In genomic region chr15:100944237-100944875, GRCh38 we compare ENCODE assay signal across 17 cellular contexts. TPM values are rescaled to one million over a fixed set of nuclear protein-coding genes. Genes with fewer than 3 reads are reported as not detected.
DNase-seq lines count a peak whose midpoint lies in the region; ATAC-seq and TF ChIP-seq lines count a peak whose summit lies in the region.
"Had no signal": no experiment of that assay in that cellular context is flagged by ENCODE, and none has a peak within 500 bp of the region (broad histone marks: within the 10 kb centered on the region; RNA-seq: fewer than 3 reads in every experiment).

No MANE protein-coding gene starts in this region.

- TF ChIP-seq POLR2A in IMR-90 (IDR thresholded peaks at IDR 0.05; ENCODE audit: low read depth, low read length) = no peak

- no peak overlapping the region for H2BK5ac ChIP-seq in IMR-90 (ENCODE audit: low read depth, low read length, poor library complexity, severe bottlenecking)

- peak overlapping the region; percentile 34 for H2AFZ ChIP-seq in IMR-90 (replicated peaks; ENCODE audit: low read length, poor library complexity)

- no peaks in the 10 kb centered on the region for H3K9me3 Mint-ChIP-seq in activated T-helper 17 cell treated with anti-CD3 and anti-CD28 coated beads, Interleukin-2, amount 50 U/mL, for 72 hours

- H3K79me1 ChIP-seq in IMR-90 (ENCODE audit: low read depth in 1 of 2, low read length in 2 of 2) = peaks cover 0 to 11% of the 10 kb centered on the region in 2 experiments; a peak in 1 of 4 replicates

- intact Hi-C loops in IMR-90 (cut with micrococcal nuclease) = no loop called here

- no peaks in the 10 kb centered on the region for H3K4me1 Mint-ChIP-seq in activated T-helper 17 cell treated with anti-CD3 and anti-CD28 coated beads, Interleukin-2, amount 50 U/mL, for 72 hours

- H3K27ac ChIP-seq in IMR-90 (ENCODE audit: insufficient read depth, low read length) = no peak overlapping the region
- H3K27ac ChIP-seq: right lobe of liver had no signal

- no peak overlapping the region for H3K4me3 ChIP-seq in IMR-90 (ENCODE audit: insufficient read depth, low read depth, low read length)
- H3K4me3 ChIP-seq in fibroblast of the aortic adventitia (ENCODE audit: low read depth, low read length) = no peak overlapping the region
- H3K4me3 ChIP-seq: lung, right lobe of liver, stomach had no signal

- H3K27me3 Mint-ChIP-seq in activated T-helper 17 cell treated with anti-CD3 and anti-CD28 coated beads, Interleukin-2, amount 50 U/mL, for 72 hours = peaks cover 16% of the 10 kb centered on the region

- H4K5ac ChIP-seq in IMR-90 (ENCODE audit: low read depth, low read length) = no peak overlapping the region

- BruUV-seq in IMR-90 (replicated peaks; lab: Mats Ljungman, UMichigan) = no TSS peak

- in situ Hi-C loops in IMR-90 (cut with MboI; ENCODE audit: low sequenced_read_pairs) = no loop called here

- no peak overlapping the region for H2AK5ac ChIP-seq in IMR-90 (ENCODE audit: low read depth, low read length)

- no peak overlapping the region for H3K27ac Mint-ChIP-seq in activated T-helper 17 cell treated with anti-CD3 and anti-CD28 coated beads, Interleukin-2, amount 50 U/mL, for 72 hours

- H2BK120ac ChIP-seq in IMR-90 (ENCODE audit: low read depth, low read length) = no peak overlapping the region

- H3K18ac ChIP-seq in IMR-90 (ENCODE audit: low read depth, low read length) = no peak overlapping the region

- CTCF ChIA-PET in IMR-90 (lab: Yijun Ruan, JAX) = interaction anchor here (1.1 to 1.4 kb wide), 3 partner anchors 14 to 65 kb away, joined by 3 read pairs; no protein-coding TSS in a partner anchor

- no peak overlapping the region for H3K14ac ChIP-seq in IMR-90 (replicated peaks; ENCODE audit: low read depth, low read length)

- no peak for TF ChIP-seq RAD21 in IMR-90 (IDR thresholded peaks at IDR 0.05; ENCODE audit: low read length)

- H3K4me3 Mint-ChIP-seq in activated T-helper 17 cell treated with anti-CD3 and anti-CD28 coated beads, Interleukin-2, amount 50 U/mL, for 72 hours = no peak overlapping the region

- H2BK20ac ChIP-seq in IMR-90 (ENCODE audit: low read depth, low read length) = no peak overlapping the region

- H3K27me3 ChIP-seq in IMR-90 (ENCODE audit: control insufficient read depth, insufficient read depth, low read length) = no peaks in the 10 kb centered on the region
- H3K27me3 ChIP-seq: right lobe of liver, stomach had no signal

- DNase-seq in EH (ENCODE audit: low read depth) (peak; percentile 30), IMR-90 (no peak), fibroblast of the aortic adventitia (ENCODE audit: low read depth) (peak; percentile 17), EL (no peak), NCI-H69 (lab: John Stamatoyannopoulos, UW) (no peak)
- DNase-seq: activated naive CD4-positive, alpha-beta T cell treated with Interleukin-2 at 50 U/mL for 16 hours; KG1; NCI-H146; NCI-H748 treated with DMSO at 0.1 percent for 48 hours; right lobe of liver; stomach; T1000 had no signal

- H2AK9ac ChIP-seq in IMR-90 (replicated peaks; ENCODE audit: low read depth, low read length, poor library complexity) = no peak overlapping the region

- H3K36me3 Mint-ChIP-seq in activated T-helper 17 cell treated with anti-CD3 and anti-CD28 coated beads, Interleukin-2, amount 50 U/mL, for 72 hours (ENCODE audit: low read depth) = no peaks in the 10 kb centered on the region

- no peak overlapping the region for H3K56ac ChIP-seq in IMR-90 (ENCODE audit: extremely low read depth, insufficient read depth, low read length)

- no peak overlapping the region for H3K4ac ChIP-seq in IMR-90 (ENCODE audit: low read depth, low read length)

- H4K91ac ChIP-seq in IMR-90 (ENCODE audit: insufficient read depth, low read depth, low read length) = no peak overlapping the region

- H4K20me1 ChIP-seq in IMR-90 (ENCODE audit: insufficient read depth, low read length) = no peaks in the 10 kb centered on the region

- no peaks in the 10 kb centered on the region for H3K9me3 ChIP-seq in IMR-90 (ENCODE audit: control insufficient read depth, insufficient read depth, low read length)
- H3K9me3 ChIP-seq: right lobe of liver, stomach had no signal

- H4K8ac ChIP-seq in IMR-90 (ENCODE audit: low read depth in 2 of 2, low read length in 2 of 2) = no peak overlapping the region

- no peak for TF ChIP-seq CTCF in IMR-90 (conservative IDR thresholded peaks at IDR 0.05; ENCODE audit: low read depth, low read length)
- no peak for TF ChIP-seq CTCF in fibroblast of the aortic adventitia (IDR thresholded peaks at IDR 0.05; ENCODE audit: insufficient read depth, low read length)

- POLR2A ChIA-PET in IMR-90 (lab: Charles Lee; ENCODE audit: unreplicated experiment) = no interaction called here

- H3K4me2 ChIP-seq in IMR-90 (ENCODE audit: low read depth, low read length) = peak overlapping the region; percentile 53

- peaks cover 5% of the 10 kb centered on the region; the same call in 1 of the 2 replicates for H3K9me1 ChIP-seq in IMR-90 (ENCODE audit: insufficient read depth, low read length)

- ATAC-seq in GM19467 (IDR thresholded peaks at IDR 0.05; ENCODE audit: unreplicated experiment) (peak; percentile 43), IMR-90 (ENCODE audit: low read depth) (peak; percentile 40; the same call in 1 of the 2 replicates), GM21723 (IDR thresholded peaks at IDR 0.05; ENCODE audit: unreplicated experiment) (no peak)
- no peak for ATAC-seq in activated T-helper 17 cell treated with anti-CD3 and anti-CD28 coated beads, Interleukin-2, amount 50 U/mL, for 72 hours (replicated peaks)
- ATAC-seq: HCT116, right lobe of liver had no signal

- peaks cover 10% of the 10 kb centered on the region for H3K4me1 ChIP-seq in IMR-90 (ENCODE audit: control insufficient read depth, insufficient read depth, low read length)
- H3K4me1 ChIP-seq: right lobe of liver had no signal

- no peak overlapping the region for H2BK15ac ChIP-seq in IMR-90 (ENCODE audit: low read depth, low read length)

- dilution Hi-C loops in IMR-90 (cut with HindIII; ENCODE audit: low sequenced_read_pairs, unreplicated experiment) = no loop called here

- H3K23ac ChIP-seq in IMR-90 (ENCODE audit: low read depth, low read length) = peak overlapping the region; percentile 12; the same call in 1 of the 2 replicates

- H3K36me3 ChIP-seq in IMR-90 (ENCODE audit: control insufficient read depth, insufficient read depth, low read length) = no peaks in the 10 kb centered on the region
- H3K36me3 ChIP-seq: right lobe of liver, stomach had no signal

- no peak overlapping the region for H3K9ac ChIP-seq in IMR-90 (ENCODE audit: low read depth, low read length)

- WGBS in IMR-90 (ENCODE audit: extremely low coverage in 2 of 2, insufficient read length in 1 of 2), 2 experiments = no CpG with 5 or more reads among the region's 7 CpGs

TF ChIP-seq in IMR-90, 13 proteins besides CTCF, POLR2A, EP300 and RAD21:
- TF ChIP-seq CEBPB (IDR thresholded peaks at IDR 0.05; ENCODE audit: low read depth, low read length) = no peak
- no peak for TF ChIP-seq USF2 (IDR thresholded peaks at IDR 0.05; ENCODE audit: low read depth, low read length)
- TF ChIP-seq MXI1 (IDR thresholded peaks at IDR 0.05; ENCODE audit: borderline replicate concordance, low read depth, low read length) = no peak
- TF ChIP-seq SMC3 (IDR thresholded peaks at IDR 0.05; ENCODE audit: low read depth, low read length) = no peak

RNA-seq across cellular contexts. Expression of gene LRRK1, which starts 25.2 kb away (rescaled TPM):
- total RNA-seq in IMR-90 (2012; rRNA removed) (1.9 and 3.0 TPM in 2 replicates), fibroblast of the aortic adventitia (ENCODE audit: low replicate concordance) (18.0 and 26.4 TPM in 2 replicates)
- polyA plus RNA-seq in IMR-90 (2012; rRNA removed) = 5.8 and 6.8 TPM in 2 replicates
- 3.1 and 5.1 TPM in 2 replicates for polyA plus RNA-seq in IMR-90 (2012; cell fraction: cytosol; rRNA removed)
- polyA plus RNA-seq in IMR-90 (2012; cell fraction: nucleus; rRNA removed; ENCODE audit: low replicate concordance) = 19.9 and 31.2 TPM in 2 replicates
- total RNA-seq in activated T-helper 17 cell treated with anti-CD3 and anti-CD28 coated beads, Interleukin-2, amount 50 U/mL, for 72 hours = under 1 TPM; 0.74 to 0.82 TPM

Comparison
In these comparisons a context has a peak if more than half of its experiments do, and no peak if none do; other contexts are left out.
1. DNase-seq: peak in EH (single experiment) and fibroblast of the aortic adventitia (single experiment); none in IMR-90 (single experiment), EL (single experiment) and NCI-H69 (single experiment).
2. ATAC-seq: peak in GM19467 (single experiment) and IMR-90 (single experiment); none in GM21723 (single experiment) and activated T-helper 17 cell treated with anti-CD3 and anti-CD28 coated beads, Interleukin-2, amount 50 U/mL, for 72 hours (single experiment).